Comparison of ENCODE assay signal across 8 cellular contexts in genomic region chr12:57001448-57001906, GRCh38. TPM values are rescaled to one million over a fixed set of nuclear protein-coding genes. Genes with fewer than 3 reads are reported as not detected.
A peak's percentile ranks its signal among the peaks of the same experiment; 100 is the strongest.
DNase-seq lines count a peak whose midpoint lies in the region; ATAC-seq, FAIRE-seq and TF ChIP-seq lines count a peak whose summit lies in the region.

No MANE protein-coding gene starts in this region.

- ATAC-seq in GM21717 (IDR thresholded peaks at IDR 0.05; ENCODE audit: unreplicated experiment) = no peak

- H3K4me2 ChIP-seq in BLaER1 treated with 17β-estradiol and CSF1 and Interleukin-3, amounts not matched to agents 10 nM and 100 nM = peak overlapping the region in 7 of 11 experiments; percentile 2 to 76 (median 24); a peak in 3 of 22 replicates

- DNase-seq in HAP-1 (ENCODE audit: low spot score in 2 of 2) = peak; percentile 8 to 82
- peak; percentile 72 for DNase-seq in SK-MEL-5 (ENCODE audit: low read depth, low spot score)
- DNase-seq in activated naive CD4-positive, alpha-beta T cell treated with anti-CD3 and anti-CD28 coated beads, Interleukin-2, amount 50 U/mL, for 16 hours = peak; percentile 76
- peak; percentile 55 for DNase-seq in left ventricle myocardium inferior
- DNase-seq in small intestine = peak; percentile 82
- DNase-seq in occipital lobe (lab: John Stamatoyannopoulos, UW) = no peak

- in situ Hi-C loops in HAP-1 (cut with MboI; ENCODE audit: low sequenced_read_pairs) = loop anchor here (5.0 kb wide), 1 partner anchor 111 kb away; the partner anchor contains the start of gene STAT6
- in situ Hi-C loops in SK-MEL-5 (cut with HindIII; ENCODE audit: low pct_unique_long_range_greater_than_20kb, low sequenced_read_pairs) = no loop called here

- no peaks in the 10 kb centered on the region for H3K9me3 ChIP-seq in BLaER1 treated with 17β-estradiol and CSF1 and Interleukin-3, amounts not matched to agents 10 nM and 100 nM (replicated peaks in 1 of 11)
- H3K9me3 ChIP-seq in HAP-1 (no peaks in the 10 kb centered on the region; the same call in 1 of the 2 replicates), left ventricle myocardium inferior (replicated peaks) (no peaks in the 10 kb centered on the region), small intestine (ENCODE audit: control insufficient read depth, low read depth) (no peaks in the 10 kb centered on the region)

- 14 to 32% (median 29%) methylated on average over 13 of the region's 13 CpGs for WGBS in small intestine, 3 donors

- FAIRE-seq in small intestine (lab: Jason Lieb, UNC) = no peak

- H3K4me3 ChIP-seq in BLaER1 treated with 17β-estradiol and CSF1 and Interleukin-3, amounts not matched to agents 10 nM and 100 nM = no peak overlapping the region
- H3K4me3 ChIP-seq in HAP-1 = no peak overlapping the region
- no peak overlapping the region for H3K4me3 ChIP-seq in left ventricle myocardium inferior
- H3K4me3 ChIP-seq in small intestine (ENCODE audit: low read depth in 1 of 2, low read length in 2 of 2) = no peak overlapping the region

- peaks cover 28 to 92% (median 86%) of the 10 kb centered on the region in 11 experiments; a peak in 21 of 22 replicates for H4K20me1 ChIP-seq in BLaER1 treated with 17β-estradiol and CSF1 and Interleukin-3, amounts not matched to agents 10 nM and 100 nM

- intact Hi-C loops in left ventricle myocardium inferior (cut with micrococcal nuclease) = no loop called here

- peaks cover 28 to 60% (median 44%) of the 10 kb centered on the region in 10 experiments for H3K4me1 ChIP-seq in BLaER1 treated with 17β-estradiol and CSF1 and Interleukin-3, amounts not matched to agents 10 nM and 100 nM
- H3K4me1 ChIP-seq in HAP-1 = peaks cover 6% of the 10 kb centered on the region
- peaks cover 34% of the 10 kb centered on the region for H3K4me1 ChIP-seq in left ventricle myocardium inferior
- peaks cover 0 to 2% of the 10 kb centered on the region in 2 donors for H3K4me1 ChIP-seq in small intestine (ENCODE audit: control insufficient read depth in 2 of 2, insufficient read depth in 1 of 2, low read depth in 1 of 2, low read length in 1 of 2)

- H3K27me3 ChIP-seq in BLaER1 treated with 17β-estradiol and CSF1 and Interleukin-3, amounts not matched to agents 10 nM and 100 nM = no peaks in the 10 kb centered on the region
- no peaks in the 10 kb centered on the region for H3K27me3 ChIP-seq in HAP-1 (ENCODE audit: low read depth)
- no peaks in the 10 kb centered on the region for H3K27me3 ChIP-seq in left ventricle myocardium inferior (ENCODE audit: low read depth)
- no peaks in the 10 kb centered on the region for H3K27me3 ChIP-seq in small intestine (ENCODE audit: control insufficient read depth in 2 of 2, insufficient read depth in 2 of 2, low read length in 2 of 2)

- H3K36me3 ChIP-seq in BLaER1 treated with 17β-estradiol and CSF1 and Interleukin-3, amounts not matched to agents 10 nM and 100 nM = peaks cover 45 to 84% (median 76%) of the 10 kb centered on the region in 11 experiments
- peaks cover 48% of the 10 kb centered on the region for H3K36me3 ChIP-seq in HAP-1 (replicated peaks)
- H3K36me3 ChIP-seq in left ventricle myocardium inferior = peaks cover 46% of the 10 kb centered on the region
- H3K36me3 ChIP-seq in small intestine (ENCODE audit: control insufficient read depth in 2 of 2, insufficient read depth in 2 of 2, low read length in 2 of 2) = peaks cover 2 to 3% of the 10 kb centered on the region in 2 donors

- peak; percentile 76 for TF ChIP-seq CTCF in left ventricle myocardium inferior (IDR thresholded peaks at IDR 0.05; ENCODE audit: borderline replicate concordance)

- no peak overlapping the region for H3K27ac ChIP-seq in BLaER1 treated with 17β-estradiol and CSF1 and Interleukin-3, amounts not matched to agents 10 nM and 100 nM
- H3K27ac ChIP-seq in left ventricle myocardium inferior (replicated peaks) = no peak overlapping the region
- no peak overlapping the region for H3K27ac ChIP-seq in small intestine (ENCODE audit: low read depth in 1 of 2, low read length in 1 of 2)

- H3K9ac ChIP-seq in BLaER1 treated with 17β-estradiol and CSF1 and Interleukin-3, amounts not matched to agents 10 nM and 100 nM = peak overlapping the region in 4 of 11 experiments; percentile 21 to 40 (median 37); a peak in 1 of 22 replicates

RNA-seq across cellular contexts. Expression of gene ZBTB39, which starts 4.9 kb away (rescaled TPM):
- 5.6 and 6.0 TPM in 2 replicates for total RNA-seq in SK-MEL-5 (2014; rRNA removed; shearing (Covaris generic))
- polyA plus RNA-seq in SK-MEL-5 (2015; cell fraction: cytosol; rRNA removed) = 6.6 and 6.9 TPM in 2 replicates
- polyA plus RNA-seq in SK-MEL-5 (2015; cell fraction: nucleus; rRNA removed) = 12.5 and 14.0 TPM in 2 replicates
- 2.7 TPM for total RNA-seq in left ventricle myocardium inferior
- 1 to 10 TPM in 2 of 3 donors, under 1 TPM in 1; 0.81 to 2.6 (median 1.1) TPM for polyA plus RNA-seq in small intestine
- total RNA-seq in occipital lobe = 10.6 TPM

RNA-seq across cellular contexts. Expression of gene TAC3, which starts 14.9 kb away (rescaled TPM):
- not detected in 2 replicates for total RNA-seq in SK-MEL-5 (2014; rRNA removed; shearing (Covaris generic))
- not detected in 2 replicates for polyA plus RNA-seq in SK-MEL-5 (2015; cell fraction: cytosol; rRNA removed)
- not detected in 2 replicates for polyA plus RNA-seq in SK-MEL-5 (2015; cell fraction: nucleus; rRNA removed)
- not detected for total RNA-seq in left ventricle myocardium inferior
- polyA plus RNA-seq in small intestine = 1 to 10 TPM; 3.4 to 8.9 (median 6.0) TPM
- total RNA-seq in occipital lobe = 1.6 TPM

RNA-seq across cellular contexts. Expression of gene RDH16, which starts 44.1 kb away (rescaled TPM):
- total RNA-seq in SK-MEL-5 (2014; rRNA removed; shearing (Covaris generic)) = not detected in 2 replicates
- not detected in 2 replicates for polyA plus RNA-seq in SK-MEL-5 (2015; cell fraction: cytosol; rRNA removed)
- polyA plus RNA-seq in SK-MEL-5 (2015; cell fraction: nucleus; rRNA removed) = 0.78 and 1.3 TPM in 2 replicates
- total RNA-seq in left ventricle myocardium inferior = 0.19 TPM
- under 1 TPM in 1 of 3 donors, not detected in 2; 0.12 TPM for polyA plus RNA-seq in small intestine
- 0.62 TPM for total RNA-seq in occipital lobe

RNA-seq across cellular contexts. Expression of gene MYO1A, which starts 48.5 kb away (rescaled TPM):
- total RNA-seq in SK-MEL-5 (2014; rRNA removed; shearing (Covaris generic)) = not detected in 2 replicates
- not detected in 2 replicates for polyA plus RNA-seq in SK-MEL-5 (2015; cell fraction: cytosol; rRNA removed)
- 0.23 TPM in 1 of 2 replicates, not detected in the other for polyA plus RNA-seq in SK-MEL-5 (2015; cell fraction: nucleus; rRNA removed)
- not detected for total RNA-seq in left ventricle myocardium inferior
- polyA plus RNA-seq in small intestine = 100 to 1,000 TPM; 202 to 971 (median 775) TPM
- total RNA-seq in occipital lobe = not detected
